10 cellular contexts compared by ENCODE assay signal in genomic region chr18:75638223-75638596, GRCh38.
DNase-seq lines count a peak whose midpoint lies in the region; ATAC-seq and TF ChIP-seq lines count a peak whose summit lies in the region.
"Had no signal": no experiment of that assay in that cellular context is flagged by ENCODE, and none has a peak within 500 bp of the region (broad histone marks: within the 10 kb centered on the region; RNA-seq: fewer than 3 reads in every experiment).

No MANE protein-coding gene starts in this region.

- peak overlapping the region; percentile 9 for H3K4me2 ChIP-seq in parathyroid adenoma (ENCODE audit: low read length)

- no peak for DNase-seq in AG09319 (ENCODE audit: extremely low read depth, low read depth)
- DNase-seq in amniotic epithelial cell (ENCODE audit: low read depth): peak; percentile 70
- DNase-seq in heart right ventricle: no peak
- DNase-seq in activated CD4-positive, alpha-beta T cell treated with anti-CD3 and anti-CD28 coated beads, Interleukin-2, amount 50 U/mL, for 4 hours: no peak
- no peak for DNase-seq in NCI-H2107 (lab: John Stamatoyannopoulos, UW)
- DNase-seq in NCI-H69 (lab: John Stamatoyannopoulos, UW): no peak
- DNase-seq: effector CD4-positive, alpha-beta T cell; NCI-H2171 had no signal

- ATAC-seq in heart right ventricle (peak; percentile 10 to 56 (median 42)), GM19467 (IDR thresholded peaks at IDR 0.05; ENCODE audit: unreplicated experiment) (no peak)

- intact Hi-C loops in heart right ventricle (cut with DNase I): no loop called here

- no peaks in the 10 kb centered on the region for H3K9me3 ChIP-seq in heart right ventricle
- no peaks in the 10 kb centered on the region for H3K9me3 ChIP-seq in parathyroid adenoma (ENCODE audit: control insufficient read depth, low read length)

- H3K27me3 ChIP-seq in heart right ventricle (no peaks in the 10 kb centered on the region), parathyroid adenoma (ENCODE audit: control insufficient read depth, insufficient read depth, low read length) (no peaks in the 10 kb centered on the region)

- H3K27ac ChIP-seq in heart right ventricle: peak overlapping the region in 7 of 10 donors; percentile 15 to 64 (median 55)
- H3K27ac ChIP-seq in parathyroid adenoma: no peak overlapping the region

- peaks cover 3 to 22% (median 20%) of the 10 kb centered on the region in 9 donors for H3K4me1 ChIP-seq in heart right ventricle
- no peaks in the 10 kb centered on the region for H3K4me1 ChIP-seq in parathyroid adenoma

- H3K9ac ChIP-seq in parathyroid adenoma: no peak overlapping the region

- H3K36me3 ChIP-seq in heart right ventricle: no peaks in the 10 kb centered on the region
- no peaks in the 10 kb centered on the region for H3K36me3 ChIP-seq in parathyroid adenoma (ENCODE audit: control insufficient read depth, insufficient read depth, low read length)

- TF ChIP-seq CTCF in AG09319 (IDR thresholded peaks at IDR 0.05; ENCODE audit: low read depth, low read length) (peak; percentile 31), heart right ventricle (IDR thresholded peaks at IDR 0.05) (peak in 3 of 9 donors; percentile 14 to 24 (median 18)), parathyroid adenoma (IDR thresholded peaks at IDR 0.05) (no peak)

- no peak overlapping the region for H2AFZ ChIP-seq in parathyroid adenoma

- H3K4me3 ChIP-seq in heart right ventricle (peak overlapping the region in 9 of 10 donors; percentile 24 to 51 (median 37)), parathyroid adenoma (ENCODE audit: low read depth, low read length) (no peak overlapping the region)

- H3K79me2 ChIP-seq in parathyroid adenoma: no peaks in the 10 kb centered on the region

- WGBS in heart right ventricle, 2 donors: 11 to 12% methylated on average over 9 of the region's 9 CpGs
